ENCODE assay signal across 1 cellular context in genomic region chr9:135705376-135705775, GRCh38.
TF ChIP-seq lines count a peak whose summit lies in the region.

No MANE protein-coding gene starts in this region.

TF ChIP-seq in IMR-90, 13 proteins besides CTCF, POLR2A, EP300 and RAD21:
- no peak for TF ChIP-seq FOS (IDR thresholded peaks at IDR 0.05; ENCODE audit: low read depth, low read length)
- no peak for TF ChIP-seq RCOR1 (IDR thresholded peaks at IDR 0.05; ENCODE audit: insufficient replicate concordance, low read length)
- TF ChIP-seq MAZ (IDR thresholded peaks at IDR 0.05; ENCODE audit: borderline replicate concordance, low read depth, low read length), result no peak
- TF ChIP-seq NFE2L2 (IDR thresholded peaks at IDR 0.05; ENCODE audit: low read depth, low read length), result no peak
- no peak for TF ChIP-seq SMC3 (IDR thresholded peaks at IDR 0.05; ENCODE audit: low read depth, low read length)
- no peak for TF ChIP-seq ELK1 (IDR thresholded peaks at IDR 0.05; ENCODE audit: borderline replicate concordance, low read depth, low read length)
- no peak for TF ChIP-seq BHLHE40 (IDR thresholded peaks at IDR 0.05; ENCODE audit: low read depth, low read length)
